8 cellular contexts compared by ENCODE assay signal in the genomic region with DNA sequence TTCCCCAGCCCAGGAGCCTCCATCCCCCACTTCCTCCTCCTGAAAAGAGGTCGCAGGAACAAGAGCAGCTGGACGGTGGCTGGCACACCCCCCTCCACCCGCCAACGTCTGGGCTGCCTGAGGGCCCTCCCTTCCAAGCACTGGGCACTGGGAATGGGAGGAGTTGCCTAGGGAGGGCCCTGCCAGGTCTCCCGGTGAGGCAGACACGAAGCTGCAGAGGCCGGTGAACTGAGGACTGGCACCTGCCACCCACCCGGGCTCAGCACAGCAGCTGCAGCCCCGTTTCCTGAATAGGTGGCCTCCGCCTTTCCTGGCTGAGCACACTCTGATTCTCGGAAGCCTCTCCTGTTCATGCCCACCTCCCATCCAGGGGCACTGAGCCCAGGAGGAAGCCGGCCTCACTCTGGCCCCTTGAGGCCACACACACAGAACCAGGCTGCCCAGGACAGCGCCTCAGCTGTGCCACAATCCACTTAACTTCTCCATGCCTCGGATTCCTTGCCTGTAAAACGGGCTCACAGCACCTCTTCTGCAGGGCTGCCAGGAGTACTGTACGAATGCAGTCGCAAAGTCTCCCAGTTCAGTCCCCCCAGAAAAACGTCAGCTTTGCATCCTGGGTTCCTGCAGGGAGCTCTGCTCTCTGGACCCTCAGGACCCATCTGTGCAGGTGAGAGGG. TPM values are rescaled to one million over a fixed set of nuclear protein-coding genes. Genes with fewer than 3 reads are reported as not detected.
DNase-seq lines count a peak whose midpoint lies in the region; ATAC-seq and TF ChIP-seq lines count a peak whose summit lies in the region.

No MANE protein-coding gene starts in this region.

- H3K9me3 ChIP-seq in MG63 (no peaks in the 10 kb centered on the region), mammary epithelial cell (replicated peaks; ENCODE audit: insufficient read depth, low read length) (no peaks in the 10 kb centered on the region), mucosa of descending colon (no peaks in the 10 kb centered on the region), MM.1S (replicated peaks; ENCODE audit: insufficient read depth, low read length) (no peaks in the 10 kb centered on the region)

- H3K9ac ChIP-seq in mammary epithelial cell (ENCODE audit: insufficient read depth, low read length) (no peak overlapping the region), MM.1S (ENCODE audit: low read length) (no peak overlapping the region)

- CTCF ChIA-PET in mammary epithelial cell (lab: Charles Lee; ENCODE audit: low non-redundant PET), result interaction anchor here (0.6 kb wide), 1 partner anchor 18 kb away, joined by 5 read pairs; no protein-coding TSS in a partner anchor

- no peaks in the 10 kb centered on the region for H3K9me2 ChIP-seq in MM.1S (replicated peaks; ENCODE audit: insufficient read depth, low read length)

- 29% methylated on average over 11 of the region's 18 CpGs for WGBS in mammary epithelial cell (ENCODE audit: low coverage, missing lambda C conversion rate)

- peak; percentile 68 for DNase-seq in MG63
- DNase-seq in mammary epithelial cell, result no peak
- DNase-seq in mucosa of descending colon, result peak; percentile 66 to 75 (median 74)
- no peak for DNase-seq in MM.1S
- DNase-seq in hippocampal formation (lab: John Stamatoyannopoulos, UW), result no peak
- no peak for DNase-seq in NOMO-1 (lab: John Stamatoyannopoulos, UW; ENCODE audit: unreplicated experiment in 2 of 2)

- H2AFZ ChIP-seq in mammary epithelial cell (ENCODE audit: low read depth, low read length) (no peak overlapping the region), MM.1S (ENCODE audit: low read length) (no peak overlapping the region)

- H3K27ac ChIP-seq in C4-2B (peak overlapping the region; percentile 94), mammary epithelial cell (ENCODE audit: insufficient read depth, low read depth, low read length) (no peak overlapping the region), MM.1S (ENCODE audit: low read length) (no peak overlapping the region)

- H3F3A ChIP-seq in MM.1S (ENCODE audit: insufficient read depth, low read length), result no peaks in the 10 kb centered on the region

- H3K27me3 ChIP-seq in MG63 (no peaks in the 10 kb centered on the region; the same call in 1 of the 2 replicates), mammary epithelial cell (ENCODE audit: insufficient read depth, low read length) (no peaks in the 10 kb centered on the region), MM.1S (replicated peaks; ENCODE audit: insufficient read depth, low read length) (peaks cover 84% of the 10 kb centered on the region)

- H3K36me3 ChIP-seq in MG63, result peaks cover 10% of the 10 kb centered on the region
- no peaks in the 10 kb centered on the region for H3K36me3 ChIP-seq in mammary epithelial cell (ENCODE audit: insufficient read depth, low read length)
- H3K36me3 ChIP-seq in mucosa of descending colon (ENCODE audit: low read depth), result no peaks in the 10 kb centered on the region
- no peaks in the 10 kb centered on the region for H3K36me3 ChIP-seq in MM.1S (replicated peaks; ENCODE audit: insufficient read depth, low read length)

- peak; percentile 67 for ATAC-seq in mucosa of descending colon
- no peak for ATAC-seq in GM21528 (IDR thresholded peaks at IDR 0.05; ENCODE audit: low FRiP score, unreplicated experiment)

- in situ Hi-C loops in mammary epithelial cell (cut with MboI; ENCODE audit: low sequenced_read_pairs in 2 of 2), result loop anchor here in 1 of 2 donors (25.0 kb wide), 1 partner anchor 257 kb away; a partner anchor contains a TSS

- H3K4me2 ChIP-seq in mammary epithelial cell (ENCODE audit: insufficient read depth, low read depth, low read length) (peak overlapping the region; percentile 98), MM.1S (ENCODE audit: low read depth, low read length) (no peak overlapping the region)

- H3K4me1 ChIP-seq in mammary epithelial cell (ENCODE audit: insufficient read depth, low read length) (peaks cover 24% of the 10 kb centered on the region), mucosa of descending colon (ENCODE audit: low read depth) (peaks cover 28% of the 10 kb centered on the region), MM.1S (ENCODE audit: low read length) (no peaks in the 10 kb centered on the region)

- H3K4me3 ChIP-seq in MG63 (peak overlapping the region; percentile 72), mammary epithelial cell (replicated peaks in 1 of 3; ENCODE audit: insufficient read depth in 1 of 3, low read depth in 2 of 3, low read length in 3 of 3) (peak overlapping the region; percentile 52 to 62 (median 59)), mucosa of descending colon (no peak overlapping the region), MM.1S (ENCODE audit: low read length) (no peak overlapping the region)

- H4K20me1 ChIP-seq in mammary epithelial cell (ENCODE audit: insufficient read depth, low read length) (no peaks in the 10 kb centered on the region), MM.1S (ENCODE audit: insufficient read depth, low read length) (no peaks in the 10 kb centered on the region)

- BruUV-seq in mammary epithelial cell (replicated peaks; lab: Mats Ljungman, UMichigan), result no TSS peak

- dilution Hi-C loops in mammary epithelial cell (cut with HindIII; ENCODE audit: low sequenced_read_pairs), result loop anchor here (5.0 kb wide), 1 partner anchor 58 kb away; no protein-coding TSS in a partner anchor

- intact Hi-C loops in mammary epithelial cell (cut with micrococcal nuclease) (loop anchor here (1.0 to 5.0 kb wide), 2 partner anchors 9 to 183 kb away; a partner anchor contains a TSS), mucosa of descending colon (cut with DNase I, micrococcal nuclease) (no loop called here)

- peaks cover 7% of the 10 kb centered on the region for H3K79me2 ChIP-seq in mammary epithelial cell (ENCODE audit: insufficient read depth, low read length)
- H3K79me2 ChIP-seq in MM.1S (ENCODE audit: low read length), result no peaks in the 10 kb centered on the region

- TF ChIP-seq CTCF in C4-2B (conservative IDR thresholded peaks at IDR 0.05), result no peak
- no peak for TF ChIP-seq CTCF in mammary epithelial cell (conservative IDR thresholded peaks at IDR 0.05 in 1 of 2, IDR thresholded peaks at IDR 0.05 in 1 of 2; ENCODE audit: extremely low read depth in 1 of 2, insufficient read depth in 1 of 2, low read depth in 1 of 2, low read length in 2 of 2)
- no peak for TF ChIP-seq CTCF in mucosa of descending colon (IDR thresholded peaks at IDR 0.05)
- TF ChIP-seq CTCF in MM.1S (IDR thresholded peaks at IDR 0.05; ENCODE audit: low read length), result no peak

RNA-seq across cellular contexts. Expression of a gene that starts 1.3 kb away (rescaled TPM):
- total RNA-seq in MG63 (2014; rRNA removed; shearing (Covaris generic); ENCODE audit: low replicate concordance), result 86.9 and 253 TPM in 2 replicates
- total RNA-seq in mammary epithelial cell, result 10 to 100 TPM; 15.5 to 86.8 TPM
- polyA plus RNA-seq in mammary epithelial cell, result 19.3 TPM
- 12.7 TPM for polyA minus RNA-seq in mammary epithelial cell
- total RNA-seq in mucosa of descending colon, result 100 to 1,000 TPM in 1 of 3 donors, 10 to 100 TPM in 2; 78.6 to 177 (median 83.0) TPM

RNA-seq across cellular contexts. Expression of a gene that starts 9.2 kb away (rescaled TPM):
- total RNA-seq in MG63 (2014; rRNA removed; shearing (Covaris generic); ENCODE audit: low replicate concordance), result not detected in 2 replicates
- 10 to 100 TPM; 15.5 to 19.5 TPM for total RNA-seq in mammary epithelial cell
- polyA plus RNA-seq in mammary epithelial cell, result 3.5 TPM
- polyA minus RNA-seq in mammary epithelial cell, result 21.7 TPM
- 10 to 100 TPM in 2 of 3 donors, 1 to 10 TPM in 1; 7.7 to 26.8 (median 10.7) TPM for total RNA-seq in mucosa of descending colon

RNA-seq across cellular contexts. Expression of a gene that starts 12.8 kb away (rescaled TPM):
- not detected in 2 replicates for total RNA-seq in MG63 (2014; rRNA removed; shearing (Covaris generic); ENCODE audit: low replicate concordance)
- total RNA-seq in mammary epithelial cell, result not detected
- polyA plus RNA-seq in mammary epithelial cell, result not detected
- not detected for polyA minus RNA-seq in mammary epithelial cell
- total RNA-seq in mucosa of descending colon, result under 1 TPM in 2 of 3 donors, not detected in 1; 0.14 to 0.27 TPM

RNA-seq across cellular contexts. Expression of a gene that starts 16.6 kb away (rescaled TPM):
- total RNA-seq in MG63 (2014; rRNA removed; shearing (Covaris generic); ENCODE audit: low replicate concordance), result 10.9 and 11.7 TPM in 2 replicates
- total RNA-seq in mammary epithelial cell (10 to 100 TPM; 28.8 to 44.3 TPM), mucosa of descending colon (10 to 100 TPM; 20.1 to 77.2 (median 48.0) TPM)
- 24.9 TPM for polyA plus RNA-seq in mammary epithelial cell
- 45.9 TPM for polyA minus RNA-seq in mammary epithelial cell

RNA-seq across cellular contexts. Expression of a gene that starts 25.7 kb away (rescaled TPM):
- total RNA-seq in MG63 (2014; rRNA removed; shearing (Covaris generic); ENCODE audit: low replicate concordance), result 20.8 and 32.5 TPM in 2 replicates
- 1 to 10 TPM; 1.0 to 6.9 TPM for total RNA-seq in mammary epithelial cell
- polyA plus RNA-seq in mammary epithelial cell, result 3.9 TPM
- polyA minus RNA-seq in mammary epithelial cell, result 1.7 TPM
- total RNA-seq in mucosa of descending colon, result 10 to 100 TPM in 1 of 3 donors, 1 to 10 TPM in 2; 2.7 to 11.2 (median 6.0) TPM

Comparison
In these comparisons a context has a peak if more than half of its experiments do, and no peak if none do; other contexts are left out.
1. DNase-seq: peak in MG63 (single experiment) and mucosa of descending colon (3 of 3); none in mammary epithelial cell (single experiment), MM.1S (single experiment), hippocampal formation (0 of 2) and NOMO-1 (0 of 2).
2. H3K4me3 ChIP-seq: peak in MG63 (single experiment) and mammary epithelial cell (3 of 3); none in mucosa of descending colon (single experiment) and MM.1S (single experiment).